1 cellular context compared by ENCODE assay signal in genomic region chr1:112674440-112674985, GRCh38.
TF ChIP-seq lines count a peak whose summit lies in the region.

A gene with protein sequence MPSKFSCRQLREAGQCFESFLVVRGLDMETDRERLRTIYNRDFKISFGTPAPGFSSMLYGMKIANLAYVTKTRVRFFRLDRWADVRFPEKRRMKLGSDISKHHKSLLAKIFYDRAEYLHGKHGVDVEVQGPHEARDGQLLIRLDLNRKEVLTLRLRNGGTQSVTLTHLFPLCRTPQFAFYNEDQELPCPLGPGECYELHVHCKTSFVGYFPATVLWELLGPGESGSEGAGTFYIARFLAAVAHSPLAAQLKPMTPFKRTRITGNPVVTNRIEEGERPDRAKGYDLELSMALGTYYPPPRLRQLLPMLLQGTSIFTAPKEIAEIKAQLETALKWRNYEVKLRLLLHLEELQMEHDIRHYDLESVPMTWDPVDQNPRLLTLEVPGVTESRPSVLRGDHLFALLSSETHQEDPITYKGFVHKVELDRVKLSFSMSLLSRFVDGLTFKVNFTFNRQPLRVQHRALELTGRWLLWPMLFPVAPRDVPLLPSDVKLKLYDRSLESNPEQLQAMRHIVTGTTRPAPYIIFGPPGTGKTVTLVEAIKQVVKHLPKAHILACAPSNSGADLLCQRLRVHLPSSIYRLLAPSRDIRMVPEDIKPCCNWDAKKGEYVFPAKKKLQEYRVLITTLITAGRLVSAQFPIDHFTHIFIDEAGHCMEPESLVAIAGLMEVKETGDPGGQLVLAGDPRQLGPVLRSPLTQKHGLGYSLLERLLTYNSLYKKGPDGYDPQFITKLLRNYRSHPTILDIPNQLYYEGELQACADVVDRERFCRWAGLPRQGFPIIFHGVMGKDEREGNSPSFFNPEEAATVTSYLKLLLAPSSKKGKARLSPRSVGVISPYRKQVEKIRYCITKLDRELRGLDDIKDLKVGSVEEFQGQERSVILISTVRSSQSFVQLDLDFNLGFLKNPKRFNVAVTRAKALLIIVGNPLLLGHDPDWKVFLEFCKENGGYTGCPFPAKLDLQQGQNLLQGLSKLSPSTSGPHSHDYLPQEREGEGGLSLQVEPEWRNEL (plus strand): TSS chr1:112674659. CDS start chr1:112674913, 254 bp downstream.

TF ChIP-seq in HepG2, 621 proteins besides CTCF, POLR2A, EP300 and RAD21 (continued from another document and continues in another):
- TF ChIP-seq ZBTB42 (CRISPR knock-in tag; IDR thresholded peaks at IDR 0.05) (0 out of 2 replicates have a peak, but pooled peaks have one; percentile 27), ZNF460 (CRISPR knock-in tag; IDR thresholded peaks at IDR 0.05; ENCODE audit: borderline replicate concordance) (no peak), YEATS2 (CRISPR knock-in tag; IDR thresholded peaks at IDR 0.05; ENCODE audit: borderline replicate concordance) (0 out of 2 replicates have a peak, but pooled peaks have one; percentile 21), ZNF263 (CRISPR knock-in tag; IDR thresholded peaks at IDR 0.05) (peak; percentile 23), CREB1 (IDR thresholded peaks at IDR 0.05) (no peak), CREB1 (CRISPR knock-in tag; IDR thresholded peaks at IDR 0.05) (0 out of 2 replicates have a peak, but pooled peaks have one; percentile 4), HOXA9 (CRISPR knock-in tag; IDR thresholded peaks at IDR 0.05; ENCODE audit: borderline replicate concordance) (no peak), KLF16 (CRISPR knock-in tag; IDR thresholded peaks at IDR 0.05) (no peak), ZNF567 (CRISPR knock-in tag; IDR thresholded peaks at IDR 0.05; ENCODE audit: borderline replicate concordance) (0 out of 2 replicates have a peak, but pooled peaks have one; percentile 15), ZBTB7B (CRISPR knock-in tag; IDR thresholded peaks at IDR 0.05) (peak; percentile 64; the same call in 1 of the 2 replicates), ZNF407 (CRISPR knock-in tag; IDR thresholded peaks at IDR 0.05; ENCODE audit: not compliant biosample characterization) (peak; percentile 36), MTA1 (CRISPR knock-in tag; IDR thresholded peaks at IDR 0.05; ENCODE audit: borderline replicate concordance) (peak; percentile 72; the same call in 1 of the 2 replicates), RBM22 (optimal IDR thresholded peaks at IDR 0.05; ENCODE audit: low read length) (peak; percentile 13), ZNF816 (CRISPR knock-in tag; IDR thresholded peaks at IDR 0.05; ENCODE audit: borderline replicate concordance) (0 out of 2 replicates have a peak, but pooled peaks have one; percentile 81), STAT5B (CRISPR knock-in tag; IDR thresholded peaks at IDR 0.05) (no peak), KDM2A (CRISPR knock-in tag; IDR thresholded peaks at IDR 0.05; ENCODE audit: borderline replicate concordance, low read depth) (peak; percentile 98), RARA (CRISPR knock-in tag; IDR thresholded peaks at IDR 0.05) (peak; percentile 26; the same call in 1 of the 2 replicates), DRAP1 (CRISPR knock-in tag; IDR thresholded peaks at IDR 0.05) (peak; percentile 34; the same call in 1 of the 2 replicates), GZF1 (CRISPR knock-in tag; IDR thresholded peaks at IDR 0.05) (0 out of 2 replicates have a peak, but pooled peaks have one; percentile 15), ZNF3 (CRISPR knock-in tag; IDR thresholded peaks at IDR 0.05) (no peak), ZNF570 (CRISPR knock-in tag; IDR thresholded peaks at IDR 0.05; ENCODE audit: borderline replicate concordance) (0 out of 2 replicates have a peak, but pooled peaks have one; percentile 14), TBX3 (IDR thresholded peaks at IDR 0.05; ENCODE audit: borderline replicate concordance) (no peak), ZNF547 (CRISPR knock-in tag; IDR thresholded peaks at IDR 0.05) (no peak), ZNF670 (CRISPR knock-in tag; IDR thresholded peaks at IDR 0.05; ENCODE audit: borderline replicate concordance) (peak; percentile 61; the same call in 1 of the 2 replicates), TOPORS (CRISPR knock-in tag; IDR thresholded peaks at IDR 0.05) (no peak), ZNF782 (CRISPR knock-in tag; IDR thresholded peaks at IDR 0.05; ENCODE audit: borderline replicate concordance) (0 out of 2 replicates have a peak, but pooled peaks have one; percentile 20), ISL2 (CRISPR knock-in tag; IDR thresholded peaks at IDR 0.05) (no peak), SMAD9 (CRISPR knock-in tag; IDR thresholded peaks at IDR 0.05) (no peak), ZMAT3 (CRISPR knock-in tag; conservative IDR thresholded peaks at IDR 0.05) (no peak), FOXJ3 (CRISPR knock-in tag; IDR thresholded peaks at IDR 0.05; ENCODE audit: borderline replicate concordance) (0 out of 2 replicates have a peak, but pooled peaks have one; percentile 39)
- TF ChIP-seq, protein P1, sequence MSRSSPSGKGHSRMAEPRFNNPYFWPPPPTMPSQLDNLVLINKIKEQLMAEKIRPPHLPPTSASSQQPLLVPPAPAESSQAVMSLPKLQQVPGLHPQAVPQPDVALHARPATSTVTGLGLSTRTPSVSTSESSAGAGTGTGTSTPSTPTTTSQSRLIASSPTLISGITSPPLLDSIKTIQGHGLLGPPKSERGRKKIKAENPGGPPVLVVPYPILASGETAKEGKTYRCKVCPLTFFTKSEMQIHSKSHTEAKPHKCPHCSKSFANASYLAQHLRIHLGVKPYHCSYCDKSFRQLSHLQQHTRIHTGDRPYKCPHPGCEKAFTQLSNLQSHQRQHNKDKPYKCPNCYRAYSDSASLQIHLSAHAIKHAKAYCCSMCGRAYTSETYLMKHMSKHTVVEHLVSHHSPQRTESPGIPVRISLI (CRISPR knock-in tag; IDR thresholded peaks at IDR 0.05; ENCODE audit: borderline replicate concordance): no peak
- TF ChIP-seq, protein P2, sequence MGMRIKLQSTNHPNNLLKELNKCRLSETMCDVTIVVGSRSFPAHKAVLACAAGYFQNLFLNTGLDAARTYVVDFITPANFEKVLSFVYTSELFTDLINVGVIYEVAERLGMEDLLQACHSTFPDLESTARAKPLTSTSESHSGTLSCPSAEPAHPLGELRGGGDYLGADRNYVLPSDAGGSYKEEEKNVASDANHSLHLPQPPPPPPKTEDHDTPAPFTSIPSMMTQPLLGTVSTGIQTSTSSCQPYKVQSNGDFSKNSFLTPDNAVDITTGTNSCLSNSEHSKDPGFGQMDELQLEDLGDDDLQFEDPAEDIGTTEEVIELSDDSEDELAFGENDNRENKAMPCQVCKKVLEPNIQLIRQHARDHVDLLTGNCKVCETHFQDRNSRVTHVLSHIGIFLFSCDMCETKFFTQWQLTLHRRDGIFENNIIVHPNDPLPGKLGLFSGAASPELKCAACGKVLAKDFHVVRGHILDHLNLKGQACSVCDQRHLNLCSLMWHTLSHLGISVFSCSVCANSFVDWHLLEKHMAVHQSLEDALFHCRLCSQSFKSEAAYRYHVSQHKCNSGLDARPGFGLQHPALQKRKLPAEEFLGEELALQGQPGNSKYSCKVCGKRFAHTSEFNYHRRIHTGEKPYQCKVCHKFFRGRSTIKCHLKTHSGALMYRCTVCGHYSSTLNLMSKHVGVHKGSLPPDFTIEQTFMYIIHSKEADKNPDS (CRISPR knock-in tag; IDR thresholded peaks at IDR 0.05): no peak
- TF ChIP-seq, protein P3, sequence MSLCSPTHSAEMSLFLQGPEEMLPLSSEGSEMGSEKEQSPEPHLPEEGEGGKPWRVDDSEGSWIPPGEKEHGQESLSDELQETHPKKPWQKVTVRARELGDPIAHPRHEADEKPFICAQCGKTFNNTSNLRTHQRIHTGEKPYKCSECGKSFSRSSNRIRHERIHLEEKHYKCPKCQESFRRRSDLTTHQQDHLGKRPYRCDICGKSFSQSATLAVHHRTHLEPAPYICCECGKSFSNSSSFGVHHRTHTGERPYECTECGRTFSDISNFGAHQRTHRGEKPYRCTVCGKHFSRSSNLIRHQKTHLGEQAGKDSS (CRISPR knock-in tag; IDR thresholded peaks at IDR 0.05; ENCODE audit: borderline replicate concordance, low read depth): peak; percentile 37; the same call in 1 of the 2 replicates
- TF ChIP-seq, protein P4, sequence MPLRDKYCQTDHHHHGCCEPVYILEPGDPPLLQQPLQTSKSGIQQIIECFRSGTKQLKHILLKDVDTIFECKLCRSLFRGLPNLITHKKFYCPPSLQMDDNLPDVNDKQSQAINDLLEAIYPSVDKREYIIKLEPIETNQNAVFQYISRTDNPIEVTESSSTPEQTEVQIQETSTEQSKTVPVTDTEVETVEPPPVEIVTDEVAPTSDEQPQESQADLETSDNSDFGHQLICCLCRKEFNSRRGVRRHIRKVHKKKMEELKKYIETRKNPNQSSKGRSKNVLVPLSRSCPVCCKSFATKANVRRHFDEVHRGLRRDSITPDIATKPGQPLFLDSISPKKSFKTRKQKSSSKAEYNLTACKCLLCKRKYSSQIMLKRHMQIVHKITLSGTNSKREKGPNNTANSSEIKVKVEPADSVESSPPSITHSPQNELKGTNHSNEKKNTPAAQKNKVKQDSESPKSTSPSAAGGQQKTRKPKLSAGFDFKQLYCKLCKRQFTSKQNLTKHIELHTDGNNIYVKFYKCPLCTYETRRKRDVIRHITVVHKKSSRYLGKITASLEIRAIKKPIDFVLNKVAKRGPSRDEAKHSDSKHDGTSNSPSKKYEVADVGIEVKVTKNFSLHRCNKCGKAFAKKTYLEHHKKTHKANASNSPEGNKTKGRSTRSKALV (CRISPR knock-in tag; IDR thresholded peaks at IDR 0.05): 0 out of 2 replicates have a peak, but pooled peaks have one; percentile 40
- TF ChIP-seq, protein P5, sequence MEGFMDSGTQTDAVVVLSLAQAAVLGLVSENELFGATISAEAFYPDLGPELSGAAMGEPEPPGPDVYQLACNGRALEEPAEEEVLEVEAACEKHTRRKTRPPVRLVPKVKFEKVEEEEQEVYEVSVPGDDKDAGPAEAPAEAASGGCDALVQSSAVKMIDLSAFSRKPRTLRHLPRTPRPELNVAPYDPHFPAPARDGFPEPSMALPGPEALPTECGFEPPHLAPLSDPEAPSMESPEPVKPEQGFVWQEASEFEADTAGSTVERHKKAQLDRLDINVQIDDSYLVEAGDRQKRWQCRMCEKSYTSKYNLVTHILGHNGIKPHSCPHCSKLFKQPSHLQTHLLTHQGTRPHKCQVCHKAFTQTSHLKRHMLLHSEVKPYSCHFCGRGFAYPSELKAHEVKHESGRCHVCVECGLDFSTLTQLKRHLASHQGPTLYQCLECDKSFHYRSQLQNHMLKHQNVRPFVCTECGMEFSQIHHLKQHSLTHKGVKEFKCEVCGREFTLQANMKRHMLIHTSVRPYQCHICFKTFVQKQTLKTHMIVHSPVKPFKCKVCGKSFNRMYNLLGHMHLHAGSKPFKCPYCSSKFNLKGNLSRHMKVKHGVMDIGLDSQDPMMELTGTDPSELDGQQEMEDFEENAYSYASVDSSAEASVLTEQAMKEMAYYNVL (CRISPR knock-in tag; IDR thresholded peaks at IDR 0.05; ENCODE audit: borderline replicate concordance): 0 out of 2 replicates have a peak, but pooled peaks have one; percentile 60
